ENCODE assay signal across 8 cellular contexts in the genomic region with DNA sequence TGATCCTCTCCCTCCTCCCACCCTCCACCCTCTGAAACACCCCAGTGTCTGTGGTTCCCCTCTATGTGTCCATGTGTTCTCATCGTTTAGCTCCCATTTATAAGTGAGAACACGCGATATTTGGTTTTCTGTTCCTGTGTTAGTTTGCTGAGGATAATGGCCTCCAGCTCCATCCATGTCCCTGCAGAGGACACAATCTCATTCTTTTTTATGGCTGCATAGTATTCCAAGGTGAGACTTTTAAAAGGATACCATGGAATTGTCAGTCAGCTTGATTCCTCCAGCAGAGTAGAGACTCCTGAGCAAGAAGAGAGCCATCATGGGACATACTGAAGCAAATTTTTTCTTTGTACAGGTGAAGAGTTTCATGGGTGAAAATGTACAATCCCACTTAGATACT.
"Had no signal": no experiment of that assay in that cellular context is flagged by ENCODE, and none has a peak within 500 bp of the region (broad histone marks: within the 10 kb centered on the region; RNA-seq: fewer than 3 reads in every experiment).

No MANE protein-coding gene starts in this region.

- H3K4me3 Mint-ChIP-seq: IgD-negative memory B cell had no signal

- H3K27ac ChIP-seq: HL-60, KMS-11 had no signal

- H3K4me2 ChIP-seq: KMS-11 had no signal

- H3K4me1 Mint-ChIP-seq: IgD-negative memory B cell had no signal

- H3K9ac ChIP-seq: KMS-11 had no signal

- DNase-seq: IMR-90, KBM-7, KG1 had no signal

- FAIRE-seq: HepG2, HTR-8/SVneo had no signal

- ATAC-seq: HepG2 had no signal

- H3K36me3 Mint-ChIP-seq: IgD-negative memory B cell had no signal

- H3K27ac Mint-ChIP-seq: IgD-negative memory B cell had no signal
